In the genomic region with DNA sequence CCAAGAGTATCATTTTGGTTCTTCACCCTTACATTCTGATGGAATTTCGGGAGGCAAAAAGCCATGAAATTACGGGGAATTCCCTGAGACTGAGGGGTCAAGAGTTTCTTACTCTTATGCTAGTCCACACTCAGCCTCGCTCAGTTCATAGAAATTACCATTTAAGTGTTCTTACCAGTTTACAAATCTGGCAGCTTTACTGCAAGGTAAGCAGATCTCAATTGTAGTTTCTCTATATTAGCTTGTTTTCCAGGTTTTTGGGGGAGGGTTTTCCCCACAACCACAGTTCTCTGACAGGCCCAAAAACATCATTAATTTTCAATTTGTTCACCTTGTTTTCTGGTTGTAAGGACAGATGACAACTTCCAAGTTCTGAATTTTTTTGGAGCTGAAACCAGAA, we compare ENCODE assay signal across 8 cellular contexts.
"Had no signal": no experiment of that assay in that cellular context is flagged by ENCODE, and none has a peak within 500 bp of the region (broad histone marks: within the 10 kb centered on the region; RNA-seq: fewer than 3 reads in every experiment).

No MANE protein-coding gene starts in this region.

- H3K4me1 Mint-ChIP-seq: IgD-negative memory B cell had no signal

- H3K4me2 ChIP-seq: KMS-11 had no signal

- DNase-seq: IMR-90, KBM-7, KG1 had no signal

- H3K27ac ChIP-seq: HL-60, KMS-11 had no signal

- ATAC-seq: K562 had no signal

- H3K27ac Mint-ChIP-seq: IgD-negative memory B cell had no signal

- H3K4me3 Mint-ChIP-seq: IgD-negative memory B cell had no signal

- FAIRE-seq: HTR-8/SVneo, K562 had no signal

- H3K9ac ChIP-seq: KMS-11 had no signal

- H3K4me3 ChIP-seq: K562 had no signal
